ENCODE assay signal across 9 cellular contexts in genomic region chr14:35963209-35963608, GRCh38.
A peak's percentile ranks its signal among the peaks of the same experiment; 100 is the strongest.
DNase-seq lines count a peak whose midpoint lies in the region; ATAC-seq and TF ChIP-seq lines count a peak whose summit lies in the region.
"Had no signal": no experiment of that assay in that cellular context is flagged by ENCODE, and none has a peak within 500 bp of the region (broad histone marks: within the 10 kb centered on the region; RNA-seq: fewer than 3 reads in every experiment).

No MANE protein-coding gene starts in this region.

- H3K4me1 ChIP-seq in DND-41 (ENCODE audit: insufficient read depth, low read length) (no peaks in the 10 kb centered on the region), iPS DF 6.9 (ENCODE audit: control insufficient read depth, insufficient read depth, low read length) (no peaks in the 10 kb centered on the region)

- DNase-seq in DND-41 (no peak), H4 (ENCODE audit: low spot score) (peak; percentile 15), MV-4-11 (lab: John Stamatoyannopoulos, UW) (peak; percentile 5), iPS DF 6.9 (ENCODE audit: low read depth, low spot score) (peak; percentile 39), left cardiac atrium (no peak), superior temporal gyrus (ENCODE audit: extremely low spot score) (no peak)
- no peak for DNase-seq in activated T-cell treated with anti-CD3 and anti-CD28 coated beads, Interleukin-2, amount 50 U/mL, for 1 hour

- no peaks in the 10 kb centered on the region for H3K79me2 ChIP-seq in DND-41 (ENCODE audit: insufficient read depth, low read length)

- no peak overlapping the region for H2AFZ ChIP-seq in DND-41 (ENCODE audit: low read depth, low read length)

- H3K36me3 ChIP-seq in DND-41 (ENCODE audit: insufficient read depth, low read length): no peaks in the 10 kb centered on the region
- H3K36me3 ChIP-seq in iPS DF 6.9 (ENCODE audit: control insufficient read depth, insufficient read depth, low read length): no peaks in the 10 kb centered on the region

- H3K4me3 ChIP-seq in DND-41 (ENCODE audit: low read depth in 1 of 2, low read length in 2 of 2): no peak overlapping the region
- no peak overlapping the region for H3K4me3 ChIP-seq in iPS DF 6.9 (ENCODE audit: low read length)

- intact Hi-C loops in left cardiac atrium (cut with DNase I): no loop called here

- H3K9ac ChIP-seq in DND-41 (ENCODE audit: low read depth, low read length): no peak overlapping the region

- H3K27ac ChIP-seq in DND-41 (ENCODE audit: low read length): no peak overlapping the region
- H3K27ac ChIP-seq in iPS DF 6.9 (ENCODE audit: low read length): no peak overlapping the region
- H3K27ac ChIP-seq: epithelial cell of prostate had no signal

- H3K27me3 ChIP-seq in DND-41 (ENCODE audit: insufficient read depth, low read length, poor library complexity) (no peaks in the 10 kb centered on the region), iPS DF 6.9 (ENCODE audit: control insufficient read depth, insufficient read depth, low read length) (no peaks in the 10 kb centered on the region)

- H4K20me1 ChIP-seq in DND-41 (ENCODE audit: insufficient read depth, low read length): no peaks in the 10 kb centered on the region

- ATAC-seq in DND-41 (ENCODE audit: insufficient read depth, low read depth): peak; percentile 52; the same call in 1 of the 3 replicates
- ATAC-seq in left cardiac atrium: no peak
- ATAC-seq in HG03280 (IDR thresholded peaks at IDR 0.05; ENCODE audit: unreplicated experiment): no peak

- H3K9me3 ChIP-seq in DND-41 (ENCODE audit: insufficient read depth, low read length, severe bottlenecking): no peaks in the 10 kb centered on the region
- no peaks in the 10 kb centered on the region for H3K9me3 ChIP-seq in iPS DF 6.9 (ENCODE audit: control insufficient read depth, insufficient read depth, low read length)

- peak; percentile 46 for TF ChIP-seq CTCF in DND-41 (IDR thresholded peaks at IDR 0.05; ENCODE audit: borderline replicate concordance, extremely low read depth, low read length, poor library complexity, severe bottlenecking)

- H3K4me2 ChIP-seq in DND-41 (ENCODE audit: insufficient read depth, low read length): no peak overlapping the region

Comparison
In these comparisons a context has a peak if more than half of its experiments do, and no peak if none do; other contexts are left out.
1. DNase-seq: peak in H4 (single experiment), MV-4-11 (single experiment) and iPS DF 6.9 (single experiment); none in DND-41 (single experiment), left cardiac atrium (single experiment), superior temporal gyrus (single experiment) and activated T-cell treated with anti-CD3 and anti-CD28 coated beads, Interleukin-2, amount 50 U/mL, for 1 hour (single experiment).